ENCODE assay signal across 9 cellular contexts in genomic region chr13:49248433-49249002, GRCh38. TPM values are rescaled to one million over a fixed set of nuclear protein-coding genes. Genes with fewer than 3 reads are reported as not detected.
DNase-seq lines count a peak whose midpoint lies in the region; ATAC-seq and TF ChIP-seq lines count a peak whose summit lies in the region.
"Had no signal": no experiment of that assay in that cellular context is flagged by ENCODE, and none has a peak within 500 bp of the region (broad histone marks: within the 10 kb centered on the region; RNA-seq: fewer than 3 reads in every experiment).

No MANE protein-coding gene starts in this region.

- DNase-seq in astrocyte of the hippocampus (ENCODE audit: low read depth, low spot score) (peak; percentile 50), smooth muscle cell (lab: John Stamatoyannopoulos, UW; ENCODE audit: unreplicated experiment) (no peak), NCI-H2196 treated with DMSO at 0.1 percent for 48 hours (lab: John Stamatoyannopoulos, UW; ENCODE audit: unreplicated experiment) (no peak), NCI-H524 treated with DMSO at 0.1 percent for 48 hours (lab: John Stamatoyannopoulos, UW) (no peak)

- H3K79me2 ChIP-seq in smooth muscle cell (ENCODE audit: low read depth) = peaks cover 8% of the 10 kb centered on the region

- peak overlapping the region; percentile 99 for H2AFZ ChIP-seq in smooth muscle cell (ENCODE audit: low read depth)

- no peaks in the 10 kb centered on the region for H4K20me1 ChIP-seq in smooth muscle cell (ENCODE audit: low read depth)

- peaks cover 3% of the 10 kb centered on the region for H3K27me3 ChIP-seq in smooth muscle cell (ENCODE audit: low read depth)

- TF ChIP-seq CTCF in C4-2B (conservative IDR thresholded peaks at IDR 0.05) = peak; percentile 41
- peak; percentile 35; the same call in 1 of the 2 replicates for TF ChIP-seq CTCF in LNCAP (IDR thresholded peaks at IDR 0.05)
- TF ChIP-seq CTCF in smooth muscle cell (IDR thresholded peaks at IDR 0.05; ENCODE audit: borderline replicate concordance, insufficient read depth, poor library complexity, severe bottlenecking) = no peak

- peaks cover 15% of the 10 kb centered on the region for H3K4me1 ChIP-seq in smooth muscle cell (ENCODE audit: low read depth)

- H3F3A ChIP-seq in smooth muscle cell (ENCODE audit: low read depth) = no peaks in the 10 kb centered on the region

- peak; percentile 15 for ATAC-seq in GM19351 (IDR thresholded peaks at IDR 0.05; ENCODE audit: unreplicated experiment)

- H3K27ac ChIP-seq in C4-2B (peak overlapping the region; percentile 81), smooth muscle cell (ENCODE audit: low read depth) (peak overlapping the region; percentile 83)

- peak overlapping the region; percentile 94 for H3K9ac ChIP-seq in smooth muscle cell (ENCODE audit: low read depth)

- peak overlapping the region; percentile 96 for H3K4me2 ChIP-seq in smooth muscle cell

- 5% methylated on average over 18 of the region's 18 CpGs for whole genome bisulfite sequencing in smooth muscle cell (ENCODE audit: low lambda C conversion rate)

- no peaks in the 10 kb centered on the region for H3K36me3 ChIP-seq in smooth muscle cell (ENCODE audit: low read depth)

- H3K9me3 ChIP-seq in iPS-18c (ENCODE audit: control insufficient read depth, insufficient read depth, low read length) (peaks cover 2% of the 10 kb centered on the region), smooth muscle cell (replicated peaks; ENCODE audit: low read depth) (no peaks in the 10 kb centered on the region)

- H3K4me3 ChIP-seq in iPS-18c (ENCODE audit: insufficient read depth, low read depth, low read length) = peak overlapping the region; percentile 94
- H3K4me3 ChIP-seq in smooth muscle cell = peak overlapping the region; percentile 89

RNA-seq across cellular contexts. Expression of gene CDADC1, which starts 0.8 kb away (rescaled TPM):
- total RNA-seq in smooth muscle cell = 7.0 and 11.1 TPM in 2 replicates
- 15.8 and 22.6 TPM in 2 replicates for polyA plus RNA-seq in smooth muscle cell

RNA-seq across cellular contexts. Expression of gene MLNR, which starts 28.4 kb away (rescaled TPM):
- not detected in 2 replicates for total RNA-seq in smooth muscle cell
- polyA plus RNA-seq in smooth muscle cell = not detected in 2 replicates
- total RNA-seq: T-helper 1 cell treated with Interleukin-12 subunit alpha and Interleukin-12 subunit beta and Interleukin-4 antibody, amounts not matched to agents 30 ng/mL and 1 ng/mL, for 36 hours had no signal
